25 cellular contexts compared by ENCODE assay signal in the genomic region with DNA sequence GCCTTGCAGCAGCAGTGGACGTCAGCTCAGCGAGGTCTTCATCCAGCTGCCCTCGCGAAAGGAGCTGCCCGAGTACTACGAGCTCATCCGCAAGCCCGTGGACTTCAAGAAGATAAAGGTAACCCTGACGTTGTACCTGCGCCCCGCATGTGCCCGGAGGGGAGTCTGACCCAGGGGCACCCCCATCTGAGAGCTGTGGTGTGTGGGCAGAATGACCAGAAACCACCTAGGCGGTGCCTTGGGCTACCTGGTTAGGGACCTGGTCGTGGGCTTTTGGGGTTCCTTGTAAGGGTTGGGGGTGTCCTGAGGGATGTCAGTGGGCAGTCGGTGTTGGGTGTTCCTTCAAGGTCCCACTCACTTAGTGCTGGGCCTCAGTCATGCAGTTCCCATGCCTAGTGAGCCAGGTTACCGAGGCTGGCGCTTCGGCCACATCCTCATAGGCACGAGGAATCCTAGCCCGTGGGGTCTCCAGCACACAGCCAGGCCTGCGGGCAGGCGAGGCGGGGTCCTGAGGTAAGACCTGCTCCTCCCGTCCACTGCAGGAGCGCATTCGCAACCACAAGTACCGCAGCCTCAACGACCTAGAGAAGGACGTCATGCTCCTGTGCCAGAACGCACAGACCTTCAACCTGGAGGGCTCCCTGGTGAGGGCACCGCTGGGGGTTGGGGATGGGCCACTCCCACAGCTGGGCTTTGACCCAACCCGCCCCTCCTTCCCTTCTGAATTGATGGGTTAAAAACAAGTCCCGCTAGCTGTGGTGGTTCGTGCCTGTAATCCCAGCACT.
"Had no signal": no experiment of that assay in that cellular context is flagged by ENCODE, and none has a peak within 500 bp of the region (broad histone marks: within the 10 kb centered on the region; RNA-seq: fewer than 3 reads in every experiment).

No MANE protein-coding gene starts in this region.

- H3K4me3 ChIP-seq: dorsolateral prefrontal cortex, heart left ventricle, pancreas, prostate gland, spleen, testis, tibial nerve, upper lobe of right lung, vagina had no signal

- ATAC-seq: heart left ventricle; pancreas; sciatic nerve; stimulated activated memory B cell treated with anti-CD40 and anti-IgM and Interleukin-4, amounts not matched to agents 10 μg/mL and 1 μg/mL and 100 μg/mL, for 72 hours; stimulated activated naive CD8-positive, alpha-beta T cell treated with anti-CD3 and anti-CD28 coated beads, Interleukin-15, amount 100 ng/mL, for 72 hours; upper lobe of right lung had no signal

- FAIRE-seq: endometrium, frontal cortex, islet of Langerhans, pancreas had no signal

- H3K9me3 ChIP-seq: heart left ventricle, pancreas, prostate gland, spleen, testis, tibial nerve, upper lobe of right lung, vagina had no signal

- H3K4me1 ChIP-seq: heart left ventricle, pancreas, prostate gland, spleen, testis, tibial nerve, upper lobe of right lung, vagina had no signal

- H3K9me3 Mint-ChIP-seq: naive B cell; stimulated activated memory B cell treated with anti-CD40 and anti-IgM and Interleukin-4, amounts not matched to agents 10 μg/mL and 1 μg/mL and 100 μg/mL, for 72 hours; stimulated activated naive CD8-positive, alpha-beta T cell treated with anti-CD3 and anti-CD28 coated beads, Interleukin-15, amount 100 ng/mL, for 72 hours had no signal

- H3K4me1 Mint-ChIP-seq: stimulated activated memory B cell treated with anti-CD40 and anti-IgM and Interleukin-4, amounts not matched to agents 10 μg/mL and 1 μg/mL and 100 μg/mL, for 72 hours; stimulated activated naive CD8-positive, alpha-beta T cell treated with anti-CD3 and anti-CD28 coated beads, Interleukin-15, amount 100 ng/mL, for 72 hours had no signal

- H3K27ac ChIP-seq: dorsolateral prefrontal cortex, heart left ventricle, pancreas, prostate gland, spleen, testis, tibial nerve, upper lobe of right lung, vagina had no signal

- H3K27ac Mint-ChIP-seq: naive B cell; stimulated activated memory B cell treated with anti-CD40 and anti-IgM and Interleukin-4, amounts not matched to agents 10 μg/mL and 1 μg/mL and 100 μg/mL, for 72 hours had no signal

- H3K27me3 Mint-ChIP-seq: stimulated activated memory B cell treated with anti-CD40 and anti-IgM and Interleukin-4, amounts not matched to agents 10 μg/mL and 1 μg/mL and 100 μg/mL, for 72 hours; stimulated activated naive CD8-positive, alpha-beta T cell treated with anti-CD3 and anti-CD28 coated beads, Interleukin-15, amount 100 ng/mL, for 72 hours had no signal

- H3K36me3 ChIP-seq: prostate gland had no signal

- DNase-seq: cortex of kidney; dorsolateral prefrontal cortex; effector CD8-positive, alpha-beta T cell; heart left ventricle; hippocampal formation; kidney glomerular epithelial cell; mesendoderm; naive B cell; nucleus accumbens; pancreas; spleen; stimulated activated CD4-positive, alpha-beta T cell treated with anti-CD3 and anti-CD28 coated beads, Interleukin-15, amount 100 ng/mL, for 24 hours; stimulated activated CD4-positive, alpha-beta T cell treated with anti-CD3 and anti-CD28 coated beads, Interleukin-1b, Interleukin-23, amount 100 ng/mL, for 48 hours; stimulated activated CD4-positive, alpha-beta T cell treated with anti-CD3 and anti-CD28 coated beads, Interleukin-4, amount 100 ng/mL, for 24 hours; stimulated activated naive CD8-positive, alpha-beta T cell treated with anti-CD3 and anti-CD28 coated beads, Interleukin-15, amount 100 ng/mL, for 72 hours; testis; upper lobe of right lung had no signal

- H3K4me3 Mint-ChIP-seq: naive B cell; stimulated activated memory B cell treated with anti-CD40 and anti-IgM and Interleukin-4, amounts not matched to agents 10 μg/mL and 1 μg/mL and 100 μg/mL, for 72 hours; stimulated activated naive CD8-positive, alpha-beta T cell treated with anti-CD3 and anti-CD28 coated beads, Interleukin-15, amount 100 ng/mL, for 72 hours had no signal

- H3K27me3 ChIP-seq: dorsolateral prefrontal cortex, heart left ventricle, pancreas, spleen, testis, tibial nerve, upper lobe of right lung, vagina had no signal
